Comparison of ENCODE assay signal across 8 cellular contexts in the genomic region with DNA sequence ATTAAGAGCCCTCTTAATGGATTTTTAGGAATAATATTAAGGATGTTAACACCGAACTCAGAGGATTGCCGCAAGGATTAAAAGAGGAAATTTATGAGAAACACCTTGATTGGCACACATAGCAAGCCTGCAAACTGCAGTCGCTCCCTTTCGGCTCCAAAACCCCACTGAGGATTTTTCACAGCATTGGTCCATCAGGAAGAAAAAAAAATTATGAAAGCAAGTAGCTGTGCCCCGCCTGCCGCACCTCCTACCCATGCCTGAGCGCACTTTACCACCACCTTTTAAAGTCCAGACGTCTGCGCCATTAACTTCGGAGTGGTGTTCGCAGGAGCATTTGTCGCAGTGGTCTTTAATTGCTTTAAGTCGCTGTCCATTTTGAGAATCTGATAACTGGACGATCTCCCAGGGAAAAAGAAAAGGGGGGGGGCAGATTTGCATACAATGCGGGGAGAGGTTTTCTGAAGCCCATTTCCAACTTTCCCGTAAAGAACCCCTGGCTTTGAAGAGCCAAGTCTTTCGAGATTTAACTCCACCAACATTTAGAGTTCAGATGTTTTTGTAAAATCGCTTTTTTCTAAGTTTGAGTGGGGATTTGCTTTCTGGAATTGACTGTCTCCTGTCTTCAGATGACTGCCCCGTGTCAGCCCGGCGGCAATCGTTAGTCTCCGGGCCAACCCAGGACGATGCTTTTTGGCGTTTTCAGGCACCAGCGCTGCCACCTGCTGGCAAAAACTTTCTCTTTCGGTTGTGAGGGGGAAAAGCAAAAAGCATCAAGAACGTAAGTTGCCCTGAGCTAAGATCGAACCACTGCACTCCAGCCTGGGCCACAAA. TPM values are rescaled to one million over a fixed set of nuclear protein-coding genes. Genes with fewer than 3 reads are reported as not detected.
DNase-seq lines count a peak whose midpoint lies in the region; ATAC-seq, FAIRE-seq and TF ChIP-seq lines count a peak whose summit lies in the region.

No MANE protein-coding gene starts in this region.

- no peaks in the 10 kb centered on the region for H3K36me3 ChIP-seq in GM23248 (ENCODE audit: low read depth)
- H3K36me3 ChIP-seq in pancreas, result no peaks in the 10 kb centered on the region
- H3K36me3 ChIP-seq in tibial artery, result no peaks in the 10 kb centered on the region

- H3K79me2 ChIP-seq in GM23248 (ENCODE audit: insufficient read depth), result no peaks in the 10 kb centered on the region

- TF ChIP-seq CTCF in pancreas (IDR thresholded peaks at IDR 0.05) (peak; percentile 28 to 51 (median 45)), tibial artery (IDR thresholded peaks at IDR 0.05) (peak; percentile 64 to 68)

- H3K27me3 Mint-ChIP-seq in activated naive CD4-positive, alpha-beta T cell treated with anti-CD3 and anti-CD28 coated beads, Interleukin-2, amount 50 U/mL, for 24 hours, result no peaks in the 10 kb centered on the region

- peaks cover 15% of the 10 kb centered on the region; the same call in 1 of the 2 replicates for H3F3A ChIP-seq in GM23248 (ENCODE audit: insufficient read depth)

- H3K4me2 ChIP-seq in GM23248 (ENCODE audit: unreplicated experiment), result peak overlapping the region; percentile 94

- H3K27me3 ChIP-seq in GM23248 (replicated peaks; ENCODE audit: insufficient read depth) (no peaks in the 10 kb centered on the region), pancreas (peaks cover 0 to 10% (median 0%) of the 10 kb centered on the region in 4 donors), tibial artery (peaks cover 0 to 37% of the 10 kb centered on the region in 2 donors)

- H3K27ac Mint-ChIP-seq in activated naive CD4-positive, alpha-beta T cell treated with anti-CD3 and anti-CD28 coated beads, Interleukin-2, amount 50 U/mL, for 24 hours, result peak overlapping the region; percentile 94

- in situ Hi-C loops in GM23248 (cut with MboI), result no loop called here

- H4K20me1 ChIP-seq in GM23248 (ENCODE audit: insufficient read depth), result no peaks in the 10 kb centered on the region

- no peaks in the 10 kb centered on the region for H3K9me2 ChIP-seq in GM23248 (ENCODE audit: insufficient read depth)

- H3K4me1 ChIP-seq in GM23248 (ENCODE audit: insufficient read depth), result 0 out of 2 replicates have a peak, but pooled peaks cover 4% of the 10 kb centered on the region
- peaks cover 0 to 6% (median 0%) of the 10 kb centered on the region in 3 donors for H3K4me1 ChIP-seq in pancreas
- peaks cover 0 to 32% (median 18%) of the 10 kb centered on the region in 4 donors for H3K4me1 ChIP-seq in tibial artery

- FAIRE-seq in pancreas (lab: Jason Lieb, UNC), result no peak

- H3K9me3 ChIP-seq in GM23248 (ENCODE audit: low read depth), result no peaks in the 10 kb centered on the region
- no peaks in the 10 kb centered on the region for H3K9me3 ChIP-seq in pancreas
- no peaks in the 10 kb centered on the region for H3K9me3 ChIP-seq in tibial artery

- H3K4me3 ChIP-seq in GM23248, result peak overlapping the region; percentile 79
- peak overlapping the region in 2 of 4 donors; percentile 40 to 67 for H3K4me3 ChIP-seq in pancreas
- H3K4me3 ChIP-seq in tibial artery, result peak overlapping the region; percentile 38 to 48

- intact Hi-C loops in Right ventricle myocardium inferior (cut with DNase I) (loop anchor here (1.0 kb wide), 1 partner anchor 386 kb away; no protein-coding TSS in a partner anchor), pancreas (cut with DNase I) (loop anchor here in 2 of 3 donors (5.0 kb wide), 1 partner anchor 384 kb away; no protein-coding TSS in a partner anchor), tibial artery (cut with DNase I; ENCODE audit: low total_unique reads) (loop anchor here (5.0 kb wide), 1 partner anchor 384 kb away; no protein-coding TSS in a partner anchor)

- H3K27ac ChIP-seq in GM23248 (peak overlapping the region; percentile 1; the same call in 1 of the 2 replicates), pancreas (no peak overlapping the region), tibial artery (no peak overlapping the region)

- H3K9ac ChIP-seq in GM23248, result peak overlapping the region; percentile 64

- H2AFZ ChIP-seq in GM23248, result peak overlapping the region; percentile 90

- no peaks in the 10 kb centered on the region for H3K9me3 Mint-ChIP-seq in activated naive CD4-positive, alpha-beta T cell treated with anti-CD3 and anti-CD28 coated beads, Interleukin-2, amount 50 U/mL, for 24 hours

- H3K4me3 Mint-ChIP-seq in activated naive CD4-positive, alpha-beta T cell treated with anti-CD3 and anti-CD28 coated beads, Interleukin-2, amount 50 U/mL, for 24 hours, result peak overlapping the region; percentile 95

- H3K36me3 Mint-ChIP-seq in activated naive CD4-positive, alpha-beta T cell treated with anti-CD3 and anti-CD28 coated beads, Interleukin-2, amount 50 U/mL, for 24 hours, result peaks cover 2% of the 10 kb centered on the region

- WGBS in GM23248 (ENCODE audit: low coverage in 1 of 2, low lambda C conversion rate in 2 of 2, missing lambda C conversion rate in 2 of 2), 2 experiments, result 1 to 2% methylated on average over 29 of the region's 29 CpGs
- WGBS in pancreas, 2 donors, result 1% methylated on average over 29 of the region's 29 CpGs

- ATAC-seq in SK-N-SH treated with all-trans-retinoic acid at 6 μM for 48 hours (peak; percentile 86), Right ventricle myocardium inferior (peak; percentile 69), pancreas (peak; percentile 86 to 91 (median 89))

- peaks cover 53% of the 10 kb centered on the region for H3K4me1 Mint-ChIP-seq in activated naive CD4-positive, alpha-beta T cell treated with anti-CD3 and anti-CD28 coated beads, Interleukin-2, amount 50 U/mL, for 24 hours

- DNase-seq in ELR (ENCODE audit: low read depth), result peak; percentile 91
- peak; percentile 92 for DNase-seq in GM23248
- DNase-seq in Kasumi-1 (lab: John Stamatoyannopoulos, UW), result peak; percentile 83 to 85
- DNase-seq in Right ventricle myocardium inferior (ENCODE audit: missing footprints), result peak; percentile 81
- peak; percentile 63 to 82 (median 74) for DNase-seq in pancreas
- peak; percentile 76 to 88 for DNase-seq in tibial artery

TF ChIP-seq in SK-N-SH treated with all-trans-retinoic acid at 6 μM for 48 hours, 23 proteins besides CTCF, POLR2A, EP300 and RAD21 (continues in another document):
- TF ChIP-seq SNAI2 (CRISPR knock-in tag; IDR thresholded peaks at IDR 0.05), result no peak
- TF ChIP-seq ZFP3 (CRISPR knock-in tag; IDR thresholded peaks at IDR 0.05), result no peak
- TF ChIP-seq, protein P1, sequence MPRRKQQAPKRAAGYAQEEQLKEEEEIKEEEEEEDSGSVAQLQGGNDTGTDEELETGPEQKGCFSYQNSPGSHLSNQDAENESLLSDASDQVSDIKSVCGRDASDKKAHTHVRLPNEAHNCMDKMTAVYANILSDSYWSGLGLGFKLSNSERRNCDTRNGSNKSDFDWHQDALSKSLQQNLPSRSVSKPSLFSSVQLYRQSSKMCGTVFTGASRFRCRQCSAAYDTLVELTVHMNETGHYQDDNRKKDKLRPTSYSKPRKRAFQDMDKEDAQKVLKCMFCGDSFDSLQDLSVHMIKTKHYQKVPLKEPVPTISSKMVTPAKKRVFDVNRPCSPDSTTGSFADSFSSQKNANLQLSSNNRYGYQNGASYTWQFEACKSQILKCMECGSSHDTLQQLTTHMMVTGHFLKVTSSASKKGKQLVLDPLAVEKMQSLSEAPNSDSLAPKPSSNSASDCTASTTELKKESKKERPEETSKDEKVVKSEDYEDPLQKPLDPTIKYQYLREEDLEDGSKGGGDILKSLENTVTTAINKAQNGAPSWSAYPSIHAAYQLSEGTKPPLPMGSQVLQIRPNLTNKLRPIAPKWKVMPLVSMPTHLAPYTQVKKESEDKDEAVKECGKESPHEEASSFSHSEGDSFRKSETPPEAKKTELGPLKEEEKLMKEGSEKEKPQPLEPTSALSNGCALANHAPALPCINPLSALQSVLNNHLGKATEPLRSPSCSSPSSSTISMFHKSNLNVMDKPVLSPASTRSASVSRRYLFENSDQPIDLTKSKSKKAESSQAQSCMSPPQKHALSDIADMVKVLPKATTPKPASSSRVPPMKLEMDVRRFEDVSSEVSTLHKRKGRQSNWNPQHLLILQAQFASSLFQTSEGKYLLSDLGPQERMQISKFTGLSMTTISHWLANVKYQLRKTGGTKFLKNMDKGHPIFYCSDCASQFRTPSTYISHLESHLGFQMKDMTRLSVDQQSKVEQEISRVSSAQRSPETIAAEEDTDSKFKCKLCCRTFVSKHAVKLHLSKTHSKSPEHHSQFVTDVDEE (CRISPR knock-in tag; IDR thresholded peaks at IDR 0.05), result no peak
- no peak for TF ChIP-seq BACH2 (CRISPR knock-in tag; IDR thresholded peaks at IDR 0.05; ENCODE audit: borderline replicate concordance)
- TF ChIP-seq ARNTL (CRISPR knock-in tag; IDR thresholded peaks at IDR 0.05; ENCODE audit: borderline replicate concordance, low read depth), result no peak
- TF ChIP-seq ESRRG (CRISPR knock-in tag; IDR thresholded peaks at IDR 0.05), result no peak
- TF ChIP-seq GLIS3 (CRISPR knock-in tag; IDR thresholded peaks at IDR 0.05), result no peak
- TF ChIP-seq TOX (CRISPR knock-in tag; IDR thresholded peaks at IDR 0.05; ENCODE audit: borderline replicate concordance), result no peak
- TF ChIP-seq, protein P2, sequence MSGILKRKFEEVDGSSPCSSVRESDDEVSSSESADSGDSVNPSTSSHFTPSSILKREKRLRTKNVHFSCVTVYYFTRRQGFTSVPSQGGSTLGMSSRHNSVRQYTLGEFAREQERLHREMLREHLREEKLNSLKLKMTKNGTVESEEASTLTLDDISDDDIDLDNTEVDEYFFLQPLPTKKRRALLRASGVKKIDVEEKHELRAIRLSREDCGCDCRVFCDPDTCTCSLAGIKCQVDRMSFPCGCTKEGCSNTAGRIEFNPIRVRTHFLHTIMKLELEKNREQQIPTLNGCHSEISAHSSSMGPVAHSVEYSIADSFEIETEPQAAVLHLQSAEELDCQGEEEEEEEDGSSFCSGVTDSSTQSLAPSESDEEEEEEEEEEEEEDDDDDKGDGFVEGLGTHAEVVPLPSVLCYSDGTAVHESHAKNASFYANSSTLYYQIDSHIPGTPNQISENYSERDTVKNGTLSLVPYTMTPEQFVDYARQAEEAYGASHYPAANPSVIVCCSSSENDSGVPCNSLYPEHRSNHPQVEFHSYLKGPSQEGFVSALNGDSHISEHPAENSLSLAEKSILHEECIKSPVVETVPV (CRISPR knock-in tag; IDR thresholded peaks at IDR 0.05), result no peak
- TF ChIP-seq PPARA (CRISPR knock-in tag; IDR thresholded peaks at IDR 0.05; ENCODE audit: borderline replicate concordance), result no peak
- TF ChIP-seq ISL1 (CRISPR knock-in tag; IDR thresholded peaks at IDR 0.05), result no peak
- no peak for TF ChIP-seq ZFP30 (CRISPR knock-in tag; IDR thresholded peaks at IDR 0.05)
- no peak for TF ChIP-seq ZNF8 (CRISPR knock-in tag; IDR thresholded peaks at IDR 0.05)

RNA-seq across cellular contexts. Expression of a gene that starts 0.9 kb away (rescaled TPM):
- 5.0 and 5.7 TPM in 2 replicates for total RNA-seq in GM23248 (2014; rRNA removed; shearing (Covaris generic))
- polyA plus RNA-seq in GM23248 (2016; fragmentation: Nextera tagmentation; extraction: Ambion mirVana), result 3.4 and 3.8 TPM in 2 replicates
- total RNA-seq in Right ventricle myocardium inferior, result 0.73 TPM
- under 1 TPM in 5 of 6 donors, not detected in 1; 0.19 to 0.59 (median 0.28) TPM for total RNA-seq in pancreas
- under 1 TPM; 0.27 to 0.33 TPM for polyA plus RNA-seq in pancreas

RNA-seq across cellular contexts. Expression of a gene that starts 23.7 kb away (rescaled TPM):
- total RNA-seq in GM23248 (2014; rRNA removed; shearing (Covaris generic)), result 3,621 and 4,663 TPM in 2 replicates
- polyA plus RNA-seq in GM23248 (2016; fragmentation: Nextera tagmentation; extraction: Ambion mirVana), result 6,241 and 6,275 TPM in 2 replicates
- total RNA-seq in Right ventricle myocardium inferior, result 571 TPM
- total RNA-seq in pancreas, result 100 to 1,000 TPM; 134 to 700 (median 213) TPM
- 1,000 to 10,000 TPM in 1 of 2 donors, 100 to 1,000 TPM in 1; 585 to 1,099 TPM for polyA plus RNA-seq in pancreas
